In genomic region chr9:93131599-93132286, GRCh38 we compare ENCODE assay signal across 10 cellular contexts. TPM values are rescaled to one million over a fixed set of nuclear protein-coding genes. Genes with fewer than 3 reads are reported as not detected.
DNase-seq lines count a peak whose midpoint lies in the region; ATAC-seq and TF ChIP-seq lines count a peak whose summit lies in the region.
"Had no signal": no experiment of that assay in that cellular context is flagged by ENCODE, and none has a peak within 500 bp of the region (broad histone marks: within the 10 kb centered on the region; RNA-seq: fewer than 3 reads in every experiment).

No MANE protein-coding gene starts in this region.

- ATAC-seq in body of pancreas (no peak), HG02642 (IDR thresholded peaks at IDR 0.05; ENCODE audit: poor library complexity, unreplicated experiment) (no peak), sciatic nerve (no peak)

- no peaks in the 10 kb centered on the region for H3K36me3 ChIP-seq in body of pancreas (replicated peaks in 1 of 2; ENCODE audit: insufficient read depth in 1 of 2, low read depth in 2 of 2)
- H3K36me3 ChIP-seq in tibial artery: peaks cover 0 to 10% (median 0%) of the 10 kb centered on the region in 3 donors

- no peaks in the 10 kb centered on the region for H3K27me3 Mint-ChIP-seq in activated naive CD4-positive, alpha-beta T cell treated with anti-CD3 and anti-CD28 coated beads, Interleukin-2, amount 10 ng/mL, durations not matched to agents 7 days and 5 days

- WGBS in body of pancreas, 2 donors: 87 to 88% methylated on average over 12 to 13 of the region's 13 CpGs

- TF ChIP-seq POLR2A in body of pancreas (IDR thresholded peaks at IDR 0.05): no peak

- H3K27ac Mint-ChIP-seq in activated naive CD4-positive, alpha-beta T cell treated with anti-CD3 and anti-CD28 coated beads, Interleukin-2, amount 10 ng/mL, durations not matched to agents 7 days and 5 days: peak overlapping the region; percentile 16

- CTCF ChIA-PET in activated naive CD4-positive, alpha-beta T cell treated with anti-CD3 and anti-CD28 coated beads, Interleukin-2, amount 10 ng/mL, durations not matched to agents 7 days and 5 days (lab: Charles Lee): interaction anchor here (0.9 to 2.1 kb wide), 3 partner anchors 12 to 128 kb away, joined by 3 to 7 read pairs (median 5); no protein-coding TSS in a partner anchor

- H3K4me3 Mint-ChIP-seq in activated naive CD4-positive, alpha-beta T cell treated with anti-CD3 and anti-CD28 coated beads, Interleukin-2, amount 10 ng/mL, durations not matched to agents 7 days and 5 days: peak overlapping the region; percentile 90

- TF ChIP-seq CTCF in body of pancreas (IDR thresholded peaks at IDR 0.05) (no peak), tibial artery (IDR thresholded peaks at IDR 0.05) (no peak)

- H3K4me1 ChIP-seq in body of pancreas (peaks cover 65% of the 10 kb centered on the region), mononuclear cell (ENCODE audit: insufficient read depth, low read length) (peaks cover 81% of the 10 kb centered on the region), tibial artery (peaks cover 5 to 82% (median 73%) of the 10 kb centered on the region in 4 donors)

- intact Hi-C loops in body of pancreas (cut with DNase I): no loop called here
- intact Hi-C loops in tibial artery (cut with DNase I; ENCODE audit: low total_unique reads): no loop called here
- intact Hi-C loops in sciatic nerve (cut with DNase I): no loop called here

- H3K27me3 ChIP-seq in body of pancreas: no peaks in the 10 kb centered on the region
- H3K27me3 ChIP-seq in mononuclear cell (ENCODE audit: insufficient read depth, low read length): no peaks in the 10 kb centered on the region
- H3K27me3 ChIP-seq in tibial artery: no peaks in the 10 kb centered on the region

- H3K4me1 Mint-ChIP-seq in activated naive CD4-positive, alpha-beta T cell treated with anti-CD3 and anti-CD28 coated beads, Interleukin-2, amount 10 ng/mL, durations not matched to agents 7 days and 5 days: peaks cover 61% of the 10 kb centered on the region

- no peak for DNase-seq in activated naive CD4-positive, alpha-beta T cell treated with anti-CD3 and anti-CD28 coated beads, Interleukin-2, amount 10 ng/mL, durations not matched to agents 7 days and 5 days
- no peak for DNase-seq in activated naive CD4-positive, alpha-beta T cell (lab: John Stamatoyannopoulos, UW)
- peak in 1 of 4 donors; percentile 9 for DNase-seq in body of pancreas
- no peak for DNase-seq in tibial artery
- no peak for DNase-seq in hippocampal formation (lab: John Stamatoyannopoulos, UW)
- no peak for DNase-seq in sciatic nerve (ENCODE audit: low spot score)
- DNase-seq: NCI-H1436 treated with DMSO at 0.1 percent for 48 hours, RPMI8226 had no signal

- H3K9me3 ChIP-seq in body of pancreas (no peaks in the 10 kb centered on the region), mononuclear cell (ENCODE audit: low read depth, low read length) (no peaks in the 10 kb centered on the region), tibial artery (no peaks in the 10 kb centered on the region)

- peaks cover 7% of the 10 kb centered on the region for H3K36me3 Mint-ChIP-seq in activated naive CD4-positive, alpha-beta T cell treated with anti-CD3 and anti-CD28 coated beads, Interleukin-2, amount 10 ng/mL, durations not matched to agents 7 days and 5 days

- no peaks in the 10 kb centered on the region for H3K9me3 Mint-ChIP-seq in activated naive CD4-positive, alpha-beta T cell treated with anti-CD3 and anti-CD28 coated beads, Interleukin-2, amount 10 ng/mL, durations not matched to agents 7 days and 5 days

- H3K27ac ChIP-seq in body of pancreas (peak overlapping the region in 3 of 4 donors; percentile 22 to 90 (median 90)), tibial artery (peak overlapping the region; percentile 98 to 100)

- H3K4me3 ChIP-seq in body of pancreas (no peak overlapping the region), mononuclear cell (ENCODE audit: low read length) (peak overlapping the region; percentile 72), tibial artery (peak overlapping the region; percentile 82 to 96)

RNA-seq across cellular contexts. Expression of gene NINJ1, which starts 2.3 kb away (rescaled TPM):
- total RNA-seq in body of pancreas (10 to 100 TPM; 32.6 to 32.9 TPM), mononuclear cell (234 TPM), sciatic nerve (53.5 TPM)

RNA-seq across cellular contexts. Expression of gene CARD19, which starts 35.7 kb away (rescaled TPM):
- total RNA-seq in body of pancreas (10 to 100 TPM in 1 of 2 donors, 1 to 10 TPM in 1; 4.3 to 20.8 TPM), mononuclear cell (117 TPM), sciatic nerve (36.6 TPM)

RNA-seq across cellular contexts. Expression of gene WNK2, which starts 52.2 kb away (rescaled TPM):
- 100 to 1,000 TPM in 1 of 2 donors, 10 to 100 TPM in 1; 85.4 to 173 TPM for total RNA-seq in body of pancreas
- 0.10 TPM for total RNA-seq in mononuclear cell
- total RNA-seq in sciatic nerve: 6.6 TPM

Comparison
In these comparisons a context has a peak if more than half of its experiments do, and no peak if none do; other contexts are left out.
1. H3K4me3 ChIP-seq: peak in mononuclear cell (single experiment) and tibial artery (2 of 2); none in body of pancreas (0 of 2).
2. RNA of gene WNK2, which starts 52.2 kb away (total RNA-seq): 85.4 to 173 TPM in body of pancreas; 6.6 TPM in sciatic nerve (single experiment) and 0.10 TPM in mononuclear cell (single experiment); every median in the first group is over 10 times any median in the second.